8 cellular contexts compared by ENCODE assay signal in the genomic region with DNA sequence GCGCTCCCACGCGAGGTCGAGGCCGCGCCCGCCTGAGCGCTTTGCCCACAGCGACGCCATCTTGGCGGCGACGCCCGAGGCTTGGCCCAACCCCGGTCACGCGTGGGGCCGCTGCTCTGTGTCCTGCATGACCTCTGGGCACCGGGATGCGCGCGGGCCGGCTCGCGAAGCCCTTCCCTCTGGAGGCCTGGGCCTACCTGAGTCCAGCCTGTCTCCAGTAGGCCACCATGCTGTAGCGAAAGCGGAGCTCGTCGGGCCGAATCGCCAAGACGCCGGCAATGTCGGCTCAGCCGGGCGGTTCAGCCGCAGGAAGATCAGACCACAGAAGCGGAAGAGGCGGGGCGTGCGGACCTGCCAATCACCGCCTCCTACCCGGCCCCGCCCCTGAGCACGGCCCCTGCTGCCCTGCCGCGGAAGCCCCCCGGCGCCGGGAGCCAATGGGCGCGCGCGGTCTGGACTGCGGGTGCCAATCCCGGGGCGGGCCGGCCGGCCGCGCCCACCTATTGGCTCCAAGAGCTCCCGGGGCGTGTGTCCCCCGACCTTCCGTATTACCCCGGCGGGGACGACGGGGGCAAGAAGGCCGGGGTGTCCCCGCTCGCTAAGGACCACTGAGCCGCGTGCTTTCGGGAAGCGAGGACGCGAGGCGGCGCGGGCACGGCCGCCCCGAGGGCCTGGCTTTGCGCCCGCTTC. TPM values are rescaled to one million over a fixed set of nuclear protein-coding genes. Genes with fewer than 3 reads are reported as not detected.
DNase-seq lines count a peak whose midpoint lies in the region; ATAC-seq lines count a peak whose summit lies in the region.

Gene ATP5F1E (minus strand): TSS at position 313 of the 690 bp plus-strand sequence. CDS start 84 bp downstream, at position 229.

- peak; percentile 94 for ATAC-seq in GM19467 (IDR thresholded peaks at IDR 0.05; ENCODE audit: unreplicated experiment)

- H3K27ac ChIP-seq in CD4-positive, alpha-beta memory T cell (ENCODE audit: low read depth, low read length): peak within 1 kb of the TSS; percentile 82
- H3K27ac ChIP-seq in ectodermal cell (ENCODE audit: insufficient read depth, low read depth, low read length, poor library complexity, severe bottlenecking): peak within 1 kb of the TSS; percentile 79

- H3K36me3 ChIP-seq in CD4-positive, alpha-beta memory T cell (ENCODE audit: insufficient read depth, low read length): peaks cover 50% of the 10 kb centered on the region
- peaks cover 29% of the 10 kb centered on the region for H3K36me3 ChIP-seq in ectodermal cell (ENCODE audit: control insufficient read depth, insufficient read depth, low read length)

- peak; percentile 96 to 97 (median 96) for DNase-seq in CD4-positive, alpha-beta memory T cell
- DNase-seq in HS-5 (ENCODE audit: low read depth) (peak; percentile 68), NK-92 (lab: John Stamatoyannopoulos, UW; ENCODE audit: unreplicated experiment) (peak; percentile 89), lung microvascular endothelial cell (ENCODE audit: low read depth in 2 of 2) (peak; percentile 97)
- peak; percentile 86 to 95 for DNase-seq in activated CD8-positive, alpha-beta memory T cell treated with anti-CD3 and anti-CD28 coated beads for 1 hour (ENCODE audit: extremely low read depth in 1 of 2, low read depth in 1 of 2)
- peak; percentile 94 to 95 (median 95) for DNase-seq in stimulated activated CD4-positive, alpha-beta T cell treated with anti-CD3 and anti-CD28 coated beads, TNF-alpha, amount 100 ng/mL, for 4 hours (ENCODE audit: low read depth in 3 of 3)

- H3K27ac Mint-ChIP-seq in CD4-positive, alpha-beta memory T cell: peak within 1 kb of the TSS; percentile 94 to 98 (median 96)

- WGBS in ectodermal cell, 2 experiments: 0% methylated on average over 86 of the region's 86 CpGs

- no peaks in the 10 kb centered on the region for H3K27me3 Mint-ChIP-seq in CD4-positive, alpha-beta memory T cell

- H3K4me1 ChIP-seq in CD4-positive, alpha-beta memory T cell (ENCODE audit: insufficient read depth, low read length): peaks cover 50% of the 10 kb centered on the region
- peaks cover 7% of the 10 kb centered on the region for H3K4me1 ChIP-seq in ectodermal cell (ENCODE audit: control insufficient read depth, insufficient read depth, low read length)

- H3K9me3 Mint-ChIP-seq in CD4-positive, alpha-beta memory T cell: peaks cover 0 to 2% (median 0%) of the 10 kb centered on the region in 8 donors

- H3K4me1 Mint-ChIP-seq in CD4-positive, alpha-beta memory T cell: peaks cover 42 to 63% (median 52%) of the 10 kb centered on the region in 4 donors

- H3K4me3 ChIP-seq in CD4-positive, alpha-beta memory T cell (ENCODE audit: low read length in 2 of 2): peak within 1 kb of the TSS; percentile 71 to 82
- peak within 1 kb of the TSS; percentile 98 for H3K4me3 ChIP-seq in ectodermal cell (ENCODE audit: insufficient read depth, low read depth, low read length)

- no peaks in the 10 kb centered on the region for H3K9me3 ChIP-seq in CD4-positive, alpha-beta memory T cell (ENCODE audit: control insufficient read depth in 1 of 2, low read length in 2 of 2)
- H3K9me3 ChIP-seq in ectodermal cell (ENCODE audit: control insufficient read depth, low read length): no peaks in the 10 kb centered on the region

- CTCF ChIA-PET in CD4-positive, alpha-beta memory T cell (lab: Charles Lee; ENCODE audit: partially characterized antibody): interaction anchor here (0.7 to 2.0 kb wide), 11 partner anchors 9 to 175 kb away, joined by 3 to 6 read pairs (median 3); partner anchors contain the start of gene PRELID3B

- H3K4me3 Mint-ChIP-seq in CD4-positive, alpha-beta memory T cell: peak within 1 kb of the TSS; percentile 91 to 97 (median 94)

- intact Hi-C loops in CD4-positive, alpha-beta memory T cell (cut with micrococcal nuclease): loop anchor here (1.0 to 10.0 kb wide), 7 partner anchors 10 to 1637 kb away; partner anchors contain the start of genes NELFCD, PRELID3B, RAB22A and RBM38

- POLR2A ChIA-PET in CD4-positive, alpha-beta memory T cell (lab: Charles Lee; ENCODE audit: partially characterized antibody): interaction anchor here (0.5 to 3.8 kb wide), 48 partner anchors 9 to 1640 kb away, joined by 3 to 104 read pairs (median 4); partner anchors contain the start of genes GNAS, NELFCD, PRELID3B and STX16

- peaks cover 48 to 74% of the 10 kb centered on the region in 2 donors for H3K36me3 Mint-ChIP-seq in CD4-positive, alpha-beta memory T cell

- H3K27me3 ChIP-seq in CD4-positive, alpha-beta memory T cell (ENCODE audit: insufficient read depth, low read length): no peaks in the 10 kb centered on the region
- H3K27me3 ChIP-seq in ectodermal cell (ENCODE audit: control insufficient read depth, insufficient read depth, low read length, poor library complexity, severe bottlenecking): no peaks in the 10 kb centered on the region

RNA-seq across cellular contexts. Expression of gene ATP5F1E, which starts in this region (rescaled TPM):
- total RNA-seq in CD4-positive, alpha-beta memory T cell: 10 to 100 TPM; 77.2 to 84.5 TPM
- polyA plus RNA-seq in CD4-positive, alpha-beta memory T cell: 100 to 1,000 TPM in 1 of 2 donors, 10 to 100 TPM in 1; 76.9 to 102 TPM
- polyA plus RNA-seq in ectodermal cell (2013, experiment 1 of 4): 65.2 TPM
- 57.4 TPM for polyA plus RNA-seq in ectodermal cell (2013, experiment 2 of 4)
- 66.2 TPM for polyA plus RNA-seq in ectodermal cell (2013, experiment 3 of 4)
- 73.5 TPM for polyA plus RNA-seq in ectodermal cell (2013, experiment 4 of 4)
- total RNA-seq in lung microvascular endothelial cell: 41.6 and 80.0 TPM in 2 replicates

Comparison
In these comparisons a context has a peak if more than half of its experiments do, and no peak if none do; other contexts are left out.
1. Peak in every context shown above with its lines: DNase-seq, ATAC-seq, H3K4me3 ChIP-seq and H3K27ac ChIP-seq.